ENCODE assay signal across 8 cellular contexts in genomic region chr11:119148855-119149370, GRCh38. TPM values are rescaled to one million over a fixed set of nuclear protein-coding genes. Genes with fewer than 3 reads are reported as not detected.
DNase-seq lines count a peak whose midpoint lies in the region; ATAC-seq and TF ChIP-seq lines count a peak whose summit lies in the region.

Gene ABCG4 (plus strand): TSS chr11:119149052. CDS start chr11:119149966, 914 bp downstream.

- H2AFZ ChIP-seq in HCT116 (ENCODE audit: low read depth, low read length, poor library complexity, severe bottlenecking) (peak within 1 kb of the TSS; percentile 88), neuronal stem cell (ENCODE audit: low read length) (peak within 1 kb of the TSS; percentile 96)

- no CpG with 5 or more reads among the region's 58 CpGs for WGBS in neuronal stem cell (ENCODE audit: extremely low coverage in 2 of 2, insufficient read length in 2 of 2, insufficient replicate concordance in 1 of 2), 2 donors

- no peaks in the 10 kb centered on the region for H3K9me3 Mint-ChIP-seq in activated CD8-positive, alpha-beta T cell treated with anti-CD3 and anti-CD28 coated beads for 36 hours

- H3K36me3 ChIP-seq in A673 (ENCODE audit: insufficient read depth, low read length, poor library complexity, severe bottlenecking) = no peaks in the 10 kb centered on the region
- no peaks in the 10 kb centered on the region for H3K36me3 ChIP-seq in HCT116 (ENCODE audit: control insufficient read depth in 1 of 2, insufficient read depth in 2 of 2, low read length in 2 of 2)
- no peaks in the 10 kb centered on the region for H3K36me3 ChIP-seq in neuronal stem cell (replicated peaks in 1 of 2; ENCODE audit: control insufficient read depth in 2 of 2, insufficient read depth in 2 of 2, low read length in 2 of 2)

- peak within 1 kb of the TSS; percentile 90 for H3K18ac ChIP-seq in neuronal stem cell (ENCODE audit: low read length)

- H3K4me2 ChIP-seq in HCT116 (ENCODE audit: low read length) (peak within 1 kb of the TSS; percentile 97), neuronal stem cell (ENCODE audit: insufficient read depth, low read length, poor library complexity, severe bottlenecking) (peak within 1 kb of the TSS; percentile 90)

- H3K4me3 Mint-ChIP-seq in activated CD8-positive, alpha-beta T cell treated with anti-CD3 and anti-CD28 coated beads for 36 hours = peak within 1 kb of the TSS; percentile 62

- H4K91ac ChIP-seq in neuronal stem cell (ENCODE audit: low read depth, low read length, poor library complexity) = no peak within 1 kb of the TSS

- no peak within 1 kb of the TSS for H3K27ac ChIP-seq in A673 (ENCODE audit: low read depth, low read length, poor library complexity, severe bottlenecking)
- peak within 1 kb of the TSS; percentile 20; the same call in 1 of the 2 replicates for H3K27ac ChIP-seq in HCT116 (ENCODE audit: low read depth, low read length)
- no peak within 1 kb of the TSS for H3K27ac ChIP-seq in neuronal stem cell (replicated peaks; ENCODE audit: low read length)

- peak within 1 kb of the TSS; percentile 61 for H3K9ac ChIP-seq in HCT116 (ENCODE audit: low read length)
- H3K9ac ChIP-seq in neuronal stem cell (ENCODE audit: low read depth, low read length, poor library complexity) = peak within 1 kb of the TSS; percentile 82

- no peaks in the 10 kb centered on the region for H3K9me3 ChIP-seq in A673 (ENCODE audit: low read depth, low read length, poor library complexity, severe bottlenecking)
- H3K9me3 ChIP-seq in HCT116 (ENCODE audit: control insufficient read depth in 1 of 2, insufficient read depth in 1 of 2, low read depth in 1 of 2, low read length in 2 of 2) = no peaks in the 10 kb centered on the region
- H3K9me3 ChIP-seq in neuronal stem cell (replicated peaks in 1 of 2; ENCODE audit: control insufficient read depth in 2 of 2, insufficient read depth in 1 of 2, low read depth in 1 of 2, low read length in 2 of 2) = no peaks in the 10 kb centered on the region

- H3K4ac ChIP-seq in neuronal stem cell (ENCODE audit: low read length) = no peak within 1 kb of the TSS

- no peak within 1 kb of the TSS for H3K14ac ChIP-seq in neuronal stem cell (ENCODE audit: low read length)

- no peak within 1 kb of the TSS for H2BK12ac ChIP-seq in neuronal stem cell (ENCODE audit: low read length)

- peak within 1 kb of the TSS; percentile 43 for H2AK5ac ChIP-seq in neuronal stem cell (ENCODE audit: low read depth, low read length)

- no peaks in the 10 kb centered on the region for H3K79me1 ChIP-seq in neuronal stem cell (ENCODE audit: low read depth, low read length)

- intact Hi-C loops in A673 (cut with micrococcal nuclease; ENCODE audit: unreplicated experiment) (no loop called here), HCT116 (cut with micrococcal nuclease) (loop anchor here (5.0 kb wide), 1 partner anchor 323 kb away; no protein-coding TSS in a partner anchor)
- intact Hi-C loops in activated CD8-positive, alpha-beta T cell treated with anti-CD3 and anti-CD28 coated beads for 36 hours (cut with micrococcal nuclease) = no loop called here

- H3K4me1 Mint-ChIP-seq in activated CD8-positive, alpha-beta T cell treated with anti-CD3 and anti-CD28 coated beads for 36 hours (ENCODE audit: low read depth) = peaks cover 12% of the 10 kb centered on the region

- H2BK120ac ChIP-seq in neuronal stem cell (ENCODE audit: low read depth, low read length) = no peak within 1 kb of the TSS

- no peak for TF ChIP-seq RAD21 in HCT116 (IDR thresholded peaks at IDR 0.05; ENCODE audit: low read depth)

- no peak within 1 kb of the TSS for H3K27ac Mint-ChIP-seq in activated CD8-positive, alpha-beta T cell treated with anti-CD3 and anti-CD28 coated beads for 36 hours

- H4K20me1 ChIP-seq in HCT116 (ENCODE audit: insufficient read depth) = no peaks in the 10 kb centered on the region

- H2BK15ac ChIP-seq in neuronal stem cell (ENCODE audit: low read length) = peak within 1 kb of the TSS; percentile 44

- TF ChIP-seq POLR2A in HCT116 (IDR thresholded peaks at IDR 0.05; ENCODE audit: borderline replicate concordance, extremely low read depth, insufficient read depth, insufficient read length) = no peak

- no peak within 1 kb of the TSS for H4K8ac ChIP-seq in neuronal stem cell (ENCODE audit: low read depth, low read length)

- peaks cover 5% of the 10 kb centered on the region for H3K27me3 ChIP-seq in A673 (replicated peaks; ENCODE audit: insufficient read depth, low read depth, low read length, poor library complexity)
- no peaks in the 10 kb centered on the region for H3K27me3 ChIP-seq in HCT116 (ENCODE audit: insufficient read depth, low read length)
- H3K27me3 ChIP-seq in neuronal stem cell (ENCODE audit: control insufficient read depth in 3 of 3, insufficient read depth in 3 of 3, low read depth in 1 of 3, low read length in 3 of 3) = peaks cover 3 to 82% (median 44%) of the 10 kb centered on the region in 3 experiments

- H3K4me1 ChIP-seq in A673 (ENCODE audit: insufficient read depth, low read length, poor library complexity, severe bottlenecking) = peaks cover 10% of the 10 kb centered on the region
- H3K4me1 ChIP-seq in HCT116 (ENCODE audit: control insufficient read depth in 1 of 2, insufficient read depth in 2 of 2, low read length in 2 of 2) = peaks cover 8 to 30% of the 10 kb centered on the region in 2 experiments; a peak in 3 of 4 replicates
- peaks cover 3 to 12% of the 10 kb centered on the region in 2 donors for H3K4me1 ChIP-seq in neuronal stem cell (ENCODE audit: control insufficient read depth in 2 of 2, insufficient read depth in 1 of 2, low read depth in 1 of 2, low read length in 2 of 2)

- no peaks in the 10 kb centered on the region for H3K9me2 ChIP-seq in HCT116 (ENCODE audit: insufficient read depth)

- CTCF ChIA-PET in A673 (lab: Charles Lee) (interaction anchor here (0.6 kb wide), 1 partner anchor 217 kb away, joined by 3 read pairs; no protein-coding TSS in a partner anchor), HCT116 (lab: Charles Lee) (no interaction called here)
- CTCF ChIA-PET in activated CD8-positive, alpha-beta T cell treated with anti-CD3 and anti-CD28 coated beads for 36 hours (lab: Charles Lee) = interaction anchor here (0.6 to 1.3 kb wide), 2 partner anchors 48 to 81 kb away, joined by 3 read pairs; partner anchors contain the start of gene VPS11

- TF ChIP-seq CTCF in A673 (conservative IDR thresholded peaks at IDR 0.05; ENCODE audit: low read depth, low read length) (no peak), HCT116 (IDR thresholded peaks at IDR 0.05 in 2 of 3, conservative IDR thresholded peaks at IDR 0.05 in 1 of 3; ENCODE audit: borderline replicate concordance in 1 of 3, insufficient read depth in 1 of 3, low read depth in 2 of 3, low read length in 2 of 3) (no peak), fibroblast of mammary gland (conservative IDR thresholded peaks at IDR 0.05; ENCODE audit: control insufficient read depth, insufficient read depth, low read depth, low read length) (no peak)
- no peak for TF ChIP-seq CTCF in activated CD8-positive, alpha-beta T cell treated with anti-CD3 and anti-CD28 coated beads for 36 hours (IDR thresholded peaks at IDR 0.05)

- no TSS peak for BruUV-seq in A673 (replicated peaks; lab: Mats Ljungman, UMichigan)
- BruUV-seq in HCT116 (replicated peaks; lab: Mats Ljungman, UMichigan) = no TSS peak

- ATAC-seq in HCT116 (peak; percentile 58), GM21390 (IDR thresholded peaks at IDR 0.05; ENCODE audit: unreplicated experiment) (no peak)
- ATAC-seq in activated CD8-positive, alpha-beta T cell treated with anti-CD3 and anti-CD28 coated beads for 36 hours = peak; percentile 56

- no peaks in the 10 kb centered on the region for H3K36me3 Mint-ChIP-seq in activated CD8-positive, alpha-beta T cell treated with anti-CD3 and anti-CD28 coated beads for 36 hours (ENCODE audit: low read depth)

- no peaks in the 10 kb centered on the region for H3K79me2 ChIP-seq in HCT116 (ENCODE audit: insufficient read depth, low read length)

- POLR2A ChIA-PET in A673 (lab: Charles Lee; ENCODE audit: low non-redundant PET) (interaction anchor here (1.0 kb wide), 1 partner anchor 28 kb away, joined by 5 read pairs; the partner anchor contains the start of gene HINFP), HCT116 (lab: Charles Lee) (interaction anchor here (1.2 kb wide), 1 partner anchor 64 kb away, joined by 3 read pairs; no protein-coding TSS in a partner anchor)
- POLR2A ChIA-PET in activated CD8-positive, alpha-beta T cell treated with anti-CD3 and anti-CD28 coated beads for 36 hours (lab: Charles Lee) = interaction anchor here (1.1 kb wide), 1 partner anchor 27 kb away, joined by 4 read pairs; no protein-coding TSS in a partner anchor

- H2BK5ac ChIP-seq in neuronal stem cell (ENCODE audit: low read length) = peak within 1 kb of the TSS; percentile 47

- peak within 1 kb of the TSS; percentile 58 for H3K4me3 ChIP-seq in A673 (ENCODE audit: low read depth, low read length, poor library complexity, severe bottlenecking)
- peak within 1 kb of the TSS; percentile 48 to 72 for H3K4me3 ChIP-seq in HCT116 (replicated peaks in 1 of 2; ENCODE audit: low read depth in 1 of 2, low read length in 2 of 2)
- H3K4me3 ChIP-seq in fibroblast of mammary gland (ENCODE audit: control insufficient read depth, low read depth, low read length) = peak within 1 kb of the TSS; percentile 46
- H3K4me3 ChIP-seq in neuronal stem cell (ENCODE audit: low read length in 2 of 2) = peak within 1 kb of the TSS; percentile 42 to 80

- peak within 1 kb of the TSS; percentile 76 for H3K23ac ChIP-seq in neuronal stem cell (ENCODE audit: low read depth, low read length, poor library complexity)

- DNase-seq in A673 (ENCODE audit: low spot score) (no peak), HCT116 (ENCODE audit: low read depth, low spot score) (no peak), fibroblast of mammary gland (ENCODE audit: low read depth) (no peak), neuronal stem cell (ENCODE audit: low spot score) (peak; percentile 33), cerebellar nuclear complex (lab: John Stamatoyannopoulos, UW) (no peak), epidermal melanocyte (ENCODE audit: insufficient read length, low spot score) (no peak)
- peak; percentile 29 for DNase-seq in activated CD8-positive, alpha-beta T cell treated with anti-CD3 and anti-CD28 coated beads for 36 hours

- H3K27me3 Mint-ChIP-seq in activated CD8-positive, alpha-beta T cell treated with anti-CD3 and anti-CD28 coated beads for 36 hours = peaks cover 26% of the 10 kb centered on the region

- RAD21 ChIA-PET in HCT116 (lab: Charles Lee; ENCODE audit: low non-redundant PET in 1 of 2, low total read pairs in 2 of 2, uncharacterized antibody in 2 of 2, unreplicated experiment in 2 of 2) = no interaction called here

TF ChIP-seq in HCT116, 20 proteins besides CTCF, POLR2A, EP300 and RAD21:
- TF ChIP-seq ZFX (IDR thresholded peaks at IDR 0.05) (0 out of 2 replicates have a peak, but pooled peaks have one; percentile 13), POLR2AphosphoS5 (IDR thresholded peaks at IDR 0.05; ENCODE audit: low read depth, low read length) (peak; percentile 42), SP1 (IDR thresholded peaks at IDR 0.05; ENCODE audit: low read depth) (no peak)

RNA-seq across cellular contexts. Expression of gene ABCG4, which starts in this region (rescaled TPM):
- total RNA-seq in A673 (2021) (0.33 TPM in 1 of 2 replicates, not detected in the other), HCT116 (2021; ENCODE audit: unreplicated experiment) (1.9 TPM)
- 1.5 and 1.7 TPM in 2 replicates for polyA plus RNA-seq in HCT116 (2012)
- total RNA-seq in activated CD8-positive, alpha-beta T cell treated with anti-CD3 and anti-CD28 coated beads for 36 hours = not detected
- polyA plus RNA-seq in neuronal stem cell (2013, experiment 1 of 2) = 0.31 TPM
- polyA plus RNA-seq in neuronal stem cell (2013, experiment 2 of 2) = 0.36 TPM

Comparison
In these comparisons a context has a peak if more than half of its experiments do, and no peak if none do; other contexts are left out.
1. Peak in DNase-seq and ATAC-seq in activated CD8-positive, alpha-beta T cell treated with anti-CD3 and anti-CD28 coated beads for 36 hours; RNA of the gene not detected or under 1 TPM.